21 cellular contexts compared by ENCODE assay signal in genomic region chr15:58559904-58560588, GRCh38.
DNase-seq lines count a peak whose midpoint lies in the region; FAIRE-seq and TF ChIP-seq lines count a peak whose summit lies in the region.
"Had no signal": no experiment of that assay in that cellular context is flagged by ENCODE, and none has a peak within 500 bp of the region (broad histone marks: within the 10 kb centered on the region; RNA-seq: fewer than 3 reads in every experiment).

No MANE protein-coding gene starts in this region.

- no peak overlapping the region for H3K4me3 ChIP-seq in small intestine (ENCODE audit: low read depth in 1 of 2, low read length in 2 of 2)
- H3K4me3 ChIP-seq: BLaER1 treated with 17β-estradiol and CSF1 and Interleukin-3, amounts not matched to agents 10 nM and 100 nM had no signal

- TF ChIP-seq CTCF in D721Med (IDR thresholded peaks at IDR 0.05; ENCODE audit: insufficient read depth, missing control alignments) = no peak

- H3K36me3 ChIP-seq in small intestine (ENCODE audit: control insufficient read depth in 2 of 2, insufficient read depth in 2 of 2, low read length in 2 of 2) = no peaks in the 10 kb centered on the region

- FAIRE-seq in D721Med (lab: Jason Lieb, UNC) (peak; percentile 6), small intestine (lab: Jason Lieb, UNC) (no peak)
- FAIRE-seq: GM12891, GM19239 had no signal

- no peak overlapping the region for H3K27ac ChIP-seq in small intestine (ENCODE audit: low read depth in 1 of 2, low read length in 1 of 2)
- H3K27ac ChIP-seq: BLaER1 treated with 17β-estradiol and CSF1 and Interleukin-3, amounts not matched to agents 10 nM and 100 nM; RWPE1 had no signal

- DNase-seq in D721Med (ENCODE audit: insufficient read length, low spot score) (no peak), NCI-H69 (lab: John Stamatoyannopoulos, UW) (peak; percentile 14), fibroblast of peridontal ligament (ENCODE audit: extremely low read depth) (peak; percentile 12), small intestine (peak; percentile 83), NCI-H1105 (lab: John Stamatoyannopoulos, UW) (no peak), C1 segment of cervical spinal cord (lab: John Stamatoyannopoulos, UW) (no peak)
- no peak for DNase-seq in activated CD4-positive, alpha-beta T cell treated with anti-CD3 and anti-CD28 coated beads, Interleukin-2, amount 50 U/mL, for 48 hours
- DNase-seq: CD8-positive, alpha-beta memory T cell; H9; KG1; MV-4-11; NCI-H1417 treated with DMSO at 0.1 percent for 48 hours; NCI-H187 treated with DMSO at 0.1 percent for 48 hours; NCI-H2227 treated with DMSO at 0.1 percent for 48 hours; NCI-H524; PC-3; SIG-M5 had no signal

- H3K27me3 ChIP-seq in small intestine (ENCODE audit: control insufficient read depth in 2 of 2, insufficient read depth in 2 of 2, low read length in 2 of 2) = no peaks in the 10 kb centered on the region
- H3K27me3 ChIP-seq: BLaER1 treated with 17β-estradiol and CSF1 and Interleukin-3, amounts not matched to agents 10 nM and 100 nM had no signal

- H3K4me1 ChIP-seq in small intestine (ENCODE audit: control insufficient read depth in 2 of 2, insufficient read depth in 1 of 2, low read depth in 1 of 2, low read length in 1 of 2) = no peaks in the 10 kb centered on the region

- 56 to 75% (median 65%) methylated on average over 6 of the region's 6 CpGs for WGBS in small intestine, 3 donors

- no peaks in the 10 kb centered on the region for H3K9me3 ChIP-seq in small intestine (ENCODE audit: control insufficient read depth, low read depth)

Comparison
In these comparisons a context has a peak if more than half of its experiments do, and no peak if none do; other contexts are left out.
1. DNase-seq: peak in NCI-H69 (single experiment), fibroblast of peridontal ligament (single experiment) and small intestine (single experiment); none in D721Med (single experiment), NCI-H1105 (single experiment), activated CD4-positive, alpha-beta T cell treated with anti-CD3 and anti-CD28 coated beads, Interleukin-2, amount 50 U/mL, for 48 hours (0 of 2) and C1 segment of cervical spinal cord (0 of 14).